Comparison of ENCODE assay signal across 8 cellular contexts in the genomic region with DNA sequence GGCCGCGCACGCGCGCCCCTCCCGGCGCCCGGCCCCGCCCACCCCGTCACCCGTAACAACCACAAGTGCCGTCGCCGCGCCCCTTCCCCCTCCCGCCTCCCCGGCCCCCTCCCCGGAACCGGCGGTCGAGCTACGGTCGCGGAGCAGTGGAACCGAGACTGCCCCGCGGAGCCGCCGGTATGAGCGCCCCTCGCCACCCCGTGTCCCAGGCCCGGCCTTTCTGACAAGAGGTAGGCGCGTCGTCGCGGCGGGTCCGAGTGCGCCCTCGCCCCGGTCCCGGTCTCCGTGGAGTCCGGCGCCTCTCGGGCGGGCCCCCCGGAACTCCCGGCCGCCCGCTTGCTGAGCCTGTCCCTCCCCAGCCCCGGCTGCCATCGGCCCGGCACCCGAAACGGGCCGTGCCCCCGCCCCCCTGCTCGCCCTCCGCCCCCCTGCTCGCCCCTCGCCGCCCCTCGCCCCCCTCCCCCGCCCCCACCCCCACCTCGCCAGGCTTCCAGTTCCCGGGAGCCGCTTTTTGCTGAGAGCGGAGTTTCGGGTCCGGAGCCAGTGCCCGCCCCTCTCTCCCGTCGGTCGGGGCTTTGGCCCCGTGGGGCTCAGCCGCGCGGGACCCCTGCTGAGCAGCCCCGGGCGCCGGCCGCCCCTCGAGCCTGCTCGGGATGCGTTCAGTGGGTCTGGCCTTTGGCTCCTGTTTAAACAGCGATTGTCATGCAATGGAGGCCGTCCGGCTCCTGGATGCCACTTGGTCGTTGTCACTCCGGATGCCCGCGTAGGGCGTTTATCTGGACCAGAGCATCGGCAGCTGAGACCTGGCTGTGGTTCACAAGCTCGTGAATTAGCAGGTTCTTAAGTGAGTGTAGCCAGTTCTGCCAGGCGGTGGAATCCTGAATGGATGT. TPM values are rescaled to one million over a fixed set of nuclear protein-coding genes. Genes with fewer than 3 reads are reported as not detected.
DNase-seq lines count a peak whose midpoint lies in the region; ATAC-seq and TF ChIP-seq lines count a peak whose summit lies in the region.

Gene SEC14L1 (plus strand): TSS at position 92 of the 890 bp plus-strand sequence. CDS start 2,628 bp downstream, outside the sequence.

- peak; percentile 30 for ATAC-seq in GM19395 (IDR thresholded peaks at IDR 0.05; ENCODE audit: unreplicated experiment)
- peak; percentile 55 for ATAC-seq in central memory CD8-positive, alpha-beta T cell (replicated peaks; ENCODE audit: extremely low read depth, poor library complexity, severe bottlenecking)
- no peak for ATAC-seq in left colon

- H3K27ac Mint-ChIP-seq in central memory CD8-positive, alpha-beta T cell (ENCODE audit: low read depth): peak within 1 kb of the TSS; percentile 81

- peaks cover 44% of the 10 kb centered on the region for H3K4me1 Mint-ChIP-seq in central memory CD8-positive, alpha-beta T cell

- intact Hi-C loops in T-helper 2 cell treated with Interferon-gamma antibody and Interleukin-4, amounts not matched to agents 100 ng/mL and 5 ng/mL, for 36 hours (cut with micrococcal nuclease): loop anchor here (1.0 to 5.0 kb wide), 3 partner anchors 13 to 404 kb away; partner anchors contain the start of genes MFSD11 and SRSF2
- intact Hi-C loops in left colon (cut with DNase I, micrococcal nuclease): loop anchor here in 1 of 2 donors (10.0 kb wide), 1 partner anchor 46 kb away; no protein-coding TSS in a partner anchor

- H3K27me3 Mint-ChIP-seq in central memory CD8-positive, alpha-beta T cell: no peaks in the 10 kb centered on the region

- CTCF ChIA-PET in BJ (lab: Yijun Ruan, JAX): interaction anchor here (0.7 to 1.9 kb wide), 6 partner anchors 10 to 107 kb away, joined by 3 to 8 read pairs (median 3); no protein-coding TSS in a partner anchor

- peaks cover 19% of the 10 kb centered on the region for H3K36me3 Mint-ChIP-seq in central memory CD8-positive, alpha-beta T cell (ENCODE audit: insufficient read depth)

- H3K4me3 Mint-ChIP-seq in central memory CD8-positive, alpha-beta T cell: peak within 1 kb of the TSS; percentile 84

- H3K27me3 ChIP-seq in BJ (ENCODE audit: control insufficient read depth, insufficient read depth, low read length): no peaks in the 10 kb centered on the region

- H3K36me3 ChIP-seq in BJ (ENCODE audit: control insufficient read depth, insufficient read depth, low read length): peaks cover 2% of the 10 kb centered on the region

- H3K9me3 Mint-ChIP-seq in central memory CD8-positive, alpha-beta T cell: peaks cover 5% of the 10 kb centered on the region

- H3K4me3 ChIP-seq in BJ (ENCODE audit: low read depth, low read length): peak within 1 kb of the TSS; percentile 86

- DNase-seq in BJ (ENCODE audit: low read depth) (no peak), HT-29 (ENCODE audit: low spot score) (peak; percentile 49), left colon (peak in 1 of 2 donors; percentile 59), MV-4-11 (lab: John Stamatoyannopoulos, UW) (no peak)
- DNase-seq in central memory CD8-positive, alpha-beta T cell (ENCODE audit: low spot score in 2 of 2): peak in 1 of 2 donors; percentile 31
- peak; percentile 19 for DNase-seq in stimulated activated CD4-positive, alpha-beta T cell treated with anti-CD3 and anti-CD28 coated beads, Interleukin-4, amount 100 ng/mL, for 1 hour

- POLR2A ChIA-PET in BJ (lab: Charles Lee): interaction anchor here (1.0 kb wide), 1 partner anchor 95 kb away, joined by 3 read pairs; no protein-coding TSS in a partner anchor

- TF ChIP-seq CTCF in BJ (IDR thresholded peaks at IDR 0.05; ENCODE audit: insufficient read depth, low read depth, low read length): no peak

RNA-seq across cellular contexts. Expression of gene SEC14L1, which starts in this region (rescaled TPM):
- 22.2 and 25.2 TPM in 2 replicates for polyA plus RNA-seq in BJ (2011; rRNA removed)
- 20.3 and 20.4 TPM in 2 replicates for polyA minus RNA-seq in BJ (2011; rRNA and poly(A)+ RNA removed)
- 13.9 and 16.1 TPM in 2 replicates for total RNA-seq in HT-29 (2014; rRNA removed; shearing (Covaris generic))
- total RNA-seq in T-helper 2 cell treated with Interferon-gamma antibody and Interleukin-4, amounts not matched to agents 100 ng/mL and 5 ng/mL, for 36 hours: 71.2 and 71.6 TPM in 2 replicates
- 10 to 100 TPM; 30.4 to 48.2 TPM for total RNA-seq in left colon

Comparison
In these comparisons a context has a peak if more than half of its experiments do, and no peak if none do; other contexts are left out.
1. DNase-seq: peak in HT-29 (single experiment) and stimulated activated CD4-positive, alpha-beta T cell treated with anti-CD3 and anti-CD28 coated beads, Interleukin-4, amount 100 ng/mL, for 1 hour (single experiment); none in BJ (single experiment) and MV-4-11 (single experiment).